29 cellular contexts compared by ENCODE assay signal in the genomic region with DNA sequence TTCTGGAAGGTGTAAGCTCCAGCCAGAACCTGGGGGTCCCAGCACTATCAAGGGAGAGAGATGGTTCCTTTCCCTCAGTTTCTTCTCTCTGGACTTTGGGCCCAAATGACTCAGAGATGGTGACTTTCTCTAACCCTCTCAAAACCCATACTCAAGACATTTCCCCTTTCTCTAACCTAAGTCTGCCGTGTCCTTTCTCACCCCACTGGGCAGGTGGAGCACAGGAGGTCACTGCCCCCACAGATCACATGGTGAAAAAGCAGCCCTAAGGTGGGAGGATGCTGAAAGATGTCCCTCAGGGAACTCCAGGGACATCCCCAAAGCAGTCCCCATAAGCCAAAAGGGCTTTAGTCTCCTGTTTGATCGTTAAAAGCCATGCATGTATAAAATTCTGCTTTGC.
DNase-seq lines count a peak whose midpoint lies in the region; ATAC-seq and TF ChIP-seq lines count a peak whose summit lies in the region.
"Had no signal": no experiment of that assay in that cellular context is flagged by ENCODE, and none has a peak within 500 bp of the region (broad histone marks: within the 10 kb centered on the region; RNA-seq: fewer than 3 reads in every experiment).

No MANE protein-coding gene starts in this region.

- intact Hi-C loops in activated CD4-positive, alpha-beta T cell treated with anti-CD3 and anti-CD28 coated beads for 36 hours (cut with DNase I, micrococcal nuclease), result no loop called here
- intact Hi-C loops in right cardiac atrium (cut with DNase I), result no loop called here

- peaks cover 78% of the 10 kb centered on the region for H3K4me1 Mint-ChIP-seq in activated CD4-positive, alpha-beta T cell treated with anti-CD3 and anti-CD28 coated beads for 36 hours
- H3K4me1 Mint-ChIP-seq in activated CD4-positive, alpha-beta T cell treated with anti-CD3 and anti-CD28 coated beads, Interleukin-2, amount 10 ng/mL, durations not matched to agents 7 days and 5 days, result peaks cover 50% of the 10 kb centered on the region

- no peak overlapping the region for H3K9ac ChIP-seq in Karpas-422 (ENCODE audit: low read length)
- H3K9ac ChIP-seq: SK-N-SH had no signal

- H2AFZ ChIP-seq in osteoblast (ENCODE audit: low read length) (no peak overlapping the region), Karpas-422 (ENCODE audit: low read length) (no peak overlapping the region)

- peaks cover 4% of the 10 kb centered on the region for H3K36me3 Mint-ChIP-seq in activated CD4-positive, alpha-beta T cell treated with anti-CD3 and anti-CD28 coated beads for 36 hours (ENCODE audit: low read depth)
- H3K36me3 Mint-ChIP-seq in activated CD4-positive, alpha-beta T cell treated with anti-CD3 and anti-CD28 coated beads, Interleukin-2, amount 10 ng/mL, durations not matched to agents 7 days and 5 days (ENCODE audit: low read depth), result peaks cover 2% of the 10 kb centered on the region
- H3K36me3 Mint-ChIP-seq: naive thymus-derived CD8-positive, alpha-beta T cell had no signal

- H3K4me3 ChIP-seq in osteoblast (ENCODE audit: insufficient read depth, low read length), result no peak overlapping the region
- H3K4me3 ChIP-seq in right cardiac atrium (ENCODE audit: low read length), result no peak overlapping the region
- H3K4me3 ChIP-seq in Karpas-422 (ENCODE audit: low read length), result no peak overlapping the region
- H3K4me3 ChIP-seq: upper lobe of right lung had no signal

- no peaks in the 10 kb centered on the region for H3K36me3 ChIP-seq in osteoblast (ENCODE audit: insufficient read depth, low read length)
- no peaks in the 10 kb centered on the region for H3K36me3 ChIP-seq in Karpas-422 (ENCODE audit: insufficient read depth, low read length)
- H3K36me3 ChIP-seq: BE2C, upper lobe of right lung had no signal

- no peaks in the 10 kb centered on the region for H3K79me2 ChIP-seq in osteoblast (ENCODE audit: insufficient read depth, low read length)
- H3K79me2 ChIP-seq in Karpas-422 (ENCODE audit: low read length), result no peaks in the 10 kb centered on the region

- H3K27ac Mint-ChIP-seq in activated CD4-positive, alpha-beta T cell treated with anti-CD3 and anti-CD28 coated beads for 36 hours, result peak overlapping the region; percentile 80
- no peak overlapping the region for H3K27ac Mint-ChIP-seq in activated CD4-positive, alpha-beta T cell treated with anti-CD3 and anti-CD28 coated beads, Interleukin-2, amount 10 ng/mL, durations not matched to agents 7 days and 5 days
- H3K27ac Mint-ChIP-seq: naive thymus-derived CD8-positive, alpha-beta T cell had no signal

- no peak overlapping the region for H3K4me2 ChIP-seq in osteoblast (ENCODE audit: insufficient read depth, low read length)
- no peak overlapping the region for H3K4me2 ChIP-seq in Karpas-422 (ENCODE audit: low read depth, low read length, poor library complexity, severe bottlenecking)
- H3K4me2 ChIP-seq: SK-N-SH had no signal

- no peak for TF ChIP-seq CTCF in osteoblast (IDR thresholded peaks at IDR 0.05; ENCODE audit: extremely low read depth, low read depth, low read length)

- H3K9me3 Mint-ChIP-seq in activated CD4-positive, alpha-beta T cell treated with anti-CD3 and anti-CD28 coated beads for 36 hours (ENCODE audit: low read depth), result no peaks in the 10 kb centered on the region
- no peaks in the 10 kb centered on the region for H3K9me3 Mint-ChIP-seq in activated CD4-positive, alpha-beta T cell treated with anti-CD3 and anti-CD28 coated beads, Interleukin-2, amount 10 ng/mL, durations not matched to agents 7 days and 5 days
- H3K9me3 Mint-ChIP-seq: central memory CD8-positive, alpha-beta T cell; naive thymus-derived CD8-positive, alpha-beta T cell had no signal

- POLR2A ChIA-PET in activated CD4-positive, alpha-beta T cell treated with anti-CD3 and anti-CD28 coated beads for 36 hours (lab: Charles Lee), result no interaction called here
- POLR2A ChIA-PET in activated CD4-positive, alpha-beta T cell treated with anti-CD3 and anti-CD28 coated beads, Interleukin-2, amount 10 ng/mL, durations not matched to agents 7 days and 5 days (lab: Charles Lee), result no interaction called here

- peak overlapping the region; percentile 6 for H3K27ac ChIP-seq in osteoblast (ENCODE audit: low read depth, low read length)
- H3K27ac ChIP-seq in right cardiac atrium (ENCODE audit: low read length), result no peak overlapping the region
- H3K27ac ChIP-seq in Karpas-422 (ENCODE audit: low read length), result no peak overlapping the region
- H3K27ac ChIP-seq: 22Rv1, epithelial cell of prostate, HL-60, upper lobe of right lung had no signal

- CTCF ChIA-PET in activated CD4-positive, alpha-beta T cell treated with anti-CD3 and anti-CD28 coated beads for 36 hours (lab: Charles Lee), result no interaction called here
- CTCF ChIA-PET in activated CD4-positive, alpha-beta T cell treated with anti-CD3 and anti-CD28 coated beads, Interleukin-2, amount 10 ng/mL, durations not matched to agents 7 days and 5 days (lab: Charles Lee), result no interaction called here

- H3K4me1 ChIP-seq in osteoblast (ENCODE audit: insufficient read depth, low read length) (peaks cover 30% of the 10 kb centered on the region), right cardiac atrium (ENCODE audit: control insufficient read depth, insufficient read depth, low read length) (no peaks in the 10 kb centered on the region), Karpas-422 (ENCODE audit: low read length) (peaks cover 37% of the 10 kb centered on the region)
- H3K4me1 ChIP-seq: BE2C had no signal

- H4K20me1 ChIP-seq in osteoblast (ENCODE audit: insufficient read depth, low read length) (no peaks in the 10 kb centered on the region), Karpas-422 (ENCODE audit: insufficient read depth, low read depth, low read length) (no peaks in the 10 kb centered on the region)

- 81% methylated on average over 2 of the region's 2 CpGs for WGBS in right cardiac atrium

- no peak for ATAC-seq in activated CD4-positive, alpha-beta T cell treated with anti-CD3 and anti-CD28 coated beads for 36 hours
- ATAC-seq in GM19463 (IDR thresholded peaks at IDR 0.05; ENCODE audit: unreplicated experiment), result peak; percentile 65
- peak; percentile 39 for ATAC-seq in HG03442 (IDR thresholded peaks at IDR 0.05; ENCODE audit: unreplicated experiment)
- ATAC-seq in right cardiac atrium, result no peak
- ATAC-seq: naive thymus-derived CD8-positive, alpha-beta T cell; upper lobe of right lung had no signal

- no peaks in the 10 kb centered on the region for H3K27me3 ChIP-seq in osteoblast (ENCODE audit: insufficient read depth, low read length)
- H3K27me3 ChIP-seq in right cardiac atrium (ENCODE audit: control insufficient read depth, insufficient read depth), result no peaks in the 10 kb centered on the region
- no peaks in the 10 kb centered on the region; the same call in 1 of the 2 replicates for H3K27me3 ChIP-seq in Karpas-422 (ENCODE audit: low read length)
- H3K27me3 ChIP-seq: BE2C, upper lobe of right lung had no signal

- no peak for DNase-seq in activated CD4-positive, alpha-beta T cell treated with anti-CD3 and anti-CD28 coated beads for 36 hours
- DNase-seq in activated CD4-positive, alpha-beta T cell treated with anti-CD3 and anti-CD28 coated beads, Interleukin-2, amount 10 ng/mL, durations not matched to agents 7 days and 5 days, result no peak
- DNase-seq in osteoblast (ENCODE audit: insufficient read length, low spot score, missing footprints) (no peak), right cardiac atrium (no peak), Karpas-422 (no peak), NCI-H128 (lab: John Stamatoyannopoulos, UW; ENCODE audit: unreplicated experiment) (no peak)
- DNase-seq: activated CD4-positive, CD25-positive, alpha-beta regulatory T cell treated with anti-CD3 and anti-CD28 coated beads, Interleukin-2, amount 50 U/mL, for 72 hours; activated CD8-positive, alpha-beta memory T cell treated with anti-CD3 and anti-CD28 coated beads, Interleukin-2, amount 50 U/mL, for 48 hours; aorta; BE2C; Calu3; foreskin fibroblast; hypothalamus; mammary epithelial cell; MM.1S; naive thymus-derived CD8-positive, alpha-beta T cell; NCI-H187; NCI-H2227 treated with DMSO at 0.1 percent for 48 hours; NCI-H82; posterior cingulate gyrus; SK-N-SH; stimulated activated CD4-positive, alpha-beta T cell treated with anti-CD3 and anti-CD28 coated beads, Interleukin-1b, Interleukin-23, amount 100 ng/mL, for 48 hours; upper lobe of right lung had no signal

- no peaks in the 10 kb centered on the region for H3K9me3 ChIP-seq in osteoblast (ENCODE audit: low read depth, low read length)
- H3K9me3 ChIP-seq in right cardiac atrium (ENCODE audit: control insufficient read depth, low read length), result no peaks in the 10 kb centered on the region
- H3K9me3 ChIP-seq in Karpas-422 (ENCODE audit: low read length), result no peaks in the 10 kb centered on the region
- H3K9me3 ChIP-seq: BE2C, SK-N-SH, upper lobe of right lung had no signal

- no peak overlapping the region for H3K4me3 Mint-ChIP-seq in activated CD4-positive, alpha-beta T cell treated with anti-CD3 and anti-CD28 coated beads for 36 hours
- H3K4me3 Mint-ChIP-seq in activated CD4-positive, alpha-beta T cell treated with anti-CD3 and anti-CD28 coated beads, Interleukin-2, amount 10 ng/mL, durations not matched to agents 7 days and 5 days, result no peak overlapping the region
- H3K4me3 Mint-ChIP-seq: central memory CD8-positive, alpha-beta T cell; naive thymus-derived CD8-positive, alpha-beta T cell had no signal

- no peaks in the 10 kb centered on the region for H3K27me3 Mint-ChIP-seq in activated CD4-positive, alpha-beta T cell treated with anti-CD3 and anti-CD28 coated beads for 36 hours
- H3K27me3 Mint-ChIP-seq in activated CD4-positive, alpha-beta T cell treated with anti-CD3 and anti-CD28 coated beads, Interleukin-2, amount 10 ng/mL, durations not matched to agents 7 days and 5 days, result no peaks in the 10 kb centered on the region
- H3K27me3 Mint-ChIP-seq: central memory CD8-positive, alpha-beta T cell had no signal

- H3K9me2 ChIP-seq in Karpas-422 (replicated peaks; ENCODE audit: insufficient read depth, low read length), result no peaks in the 10 kb centered on the region
- H3K9me2 ChIP-seq: SK-N-SH had no signal

Comparison
In these comparisons a context has a peak if more than half of its experiments do, and no peak if none do; other contexts are left out.
1. ATAC-seq: peak in GM19463 (single experiment) and HG03442 (single experiment); none in activated CD4-positive, alpha-beta T cell treated with anti-CD3 and anti-CD28 coated beads for 36 hours (single experiment) and right cardiac atrium (0 of 2).